ENCODE assay signal across 3 cellular contexts in genomic region chr2:234865040-234865439, GRCh38.
TF ChIP-seq lines count a peak whose summit lies in the region.

No MANE protein-coding gene starts in this region.

TF ChIP-seq in A549, 52 proteins besides CTCF, POLR2A, EP300 and RAD21 (continued from another document):
- TF ChIP-seq REST (IDR thresholded peaks at IDR 0.05) (no peak), JUN (IDR thresholded peaks at IDR 0.05) (no peak), FOSB (CRISPR knock-in tag; IDR thresholded peaks at IDR 0.05) (no peak), TP53 (CRISPR knock-in tag; IDR thresholded peaks at IDR 0.05) (no peak), HOXA7 (CRISPR knock-in tag; IDR thresholded peaks at IDR 0.05) (no peak), POLR2AphosphoS2 (conservative IDR thresholded peaks at IDR 0.05; ENCODE audit: low read length) (no peak), RCOR1 (IDR thresholded peaks at IDR 0.05; ENCODE audit: low read depth, low read length) (no peak), BCL3 (IDR thresholded peaks at IDR 0.05) (no peak), HMGXB4 (CRISPR knock-in tag; IDR thresholded peaks at IDR 0.05; ENCODE audit: borderline replicate concordance) (no peak), RFX5 (IDR thresholded peaks at IDR 0.05) (no peak)

TF ChIP-seq in K562, 482 proteins besides CTCF, POLR2A, EP300 and RAD21 (continued from another document):
- peak; percentile 23; the same call in 1 of the 2 replicates for TF ChIP-seq ZNF12 (CRISPR knock-in tag; IDR thresholded peaks at IDR 0.05)

TF ChIP-seq in liver, 16 proteins besides CTCF, POLR2A, EP300 and RAD21 (continued from another document):
- TF ChIP-seq REST (IDR thresholded peaks at IDR 0.05) (no peak), SP1 (IDR thresholded peaks at IDR 0.05) (no peak), HNF4G (IDR thresholded peaks at IDR 0.05) (no peak), FOXA1 (IDR thresholded peaks at IDR 0.05) (no peak), ZBTB33 (IDR thresholded peaks at IDR 0.05) (no peak), ATF3 (IDR thresholded peaks at IDR 0.05) (no peak), EGR1 (IDR thresholded peaks at IDR 0.05; ENCODE audit: low read depth in 2 of 2) (no peak)
TF ChIP-seq in liver: peak in this region for 0.
